1 cellular context compared by ENCODE assay signal in genomic region chr7:118240320-118240719, GRCh38. TPM values are rescaled to one million over a fixed set of nuclear protein-coding genes. Genes with fewer than 3 reads are reported as not detected.
"Had no signal": no experiment of that assay in that cellular context is flagged by ENCODE, and none has a peak within 500 bp of the region (broad histone marks: within the 10 kb centered on the region; RNA-seq: fewer than 3 reads in every experiment).

No MANE protein-coding gene starts in this region.

RNA-seq across cellular contexts. Expression of gene ANKRD7, which starts 15.8 kb away (rescaled TPM):
- total RNA-seq: MCF 10A had no signal
